ENCODE assay signal across 1 cellular context in genomic region chr11:103637250-103637649, GRCh38.
TF ChIP-seq lines count a peak whose summit lies in the region.

No MANE protein-coding gene starts in this region.

TF ChIP-seq in HCT116, 20 proteins besides CTCF, POLR2A, EP300 and RAD21 (continued from another document):
- no peak for TF ChIP-seq CBX3 (IDR thresholded peaks at IDR 0.05; ENCODE audit: low read depth)
- TF ChIP-seq EGR1 (IDR thresholded peaks at IDR 0.05; ENCODE audit: low read depth) = no peak
- no peak for TF ChIP-seq ZNF274 (IDR thresholded peaks at IDR 0.05; ENCODE audit: low read depth, low read length)
- no peak for TF ChIP-seq SRF (IDR thresholded peaks at IDR 0.05; ENCODE audit: low read depth)
- no peak for TF ChIP-seq EZH2phosphoT487 (IDR thresholded peaks at IDR 0.05; ENCODE audit: borderline replicate concordance)
- no peak for TF ChIP-seq ZFX (IDR thresholded peaks at IDR 0.05)
- no peak for TF ChIP-seq ATF3 (IDR thresholded peaks at IDR 0.05)
- no peak for TF ChIP-seq YY1 (IDR thresholded peaks at IDR 0.05; ENCODE audit: extremely low read depth, insufficient replicate concordance, low read depth, low read length)
- no peak for TF ChIP-seq REST (IDR thresholded peaks at IDR 0.05; ENCODE audit: low read depth)
- TF ChIP-seq POLR2AphosphoS5 (IDR thresholded peaks at IDR 0.05; ENCODE audit: low read depth, low read length) = no peak
